ENCODE assay signal across 24 cellular contexts in the genomic region with DNA sequence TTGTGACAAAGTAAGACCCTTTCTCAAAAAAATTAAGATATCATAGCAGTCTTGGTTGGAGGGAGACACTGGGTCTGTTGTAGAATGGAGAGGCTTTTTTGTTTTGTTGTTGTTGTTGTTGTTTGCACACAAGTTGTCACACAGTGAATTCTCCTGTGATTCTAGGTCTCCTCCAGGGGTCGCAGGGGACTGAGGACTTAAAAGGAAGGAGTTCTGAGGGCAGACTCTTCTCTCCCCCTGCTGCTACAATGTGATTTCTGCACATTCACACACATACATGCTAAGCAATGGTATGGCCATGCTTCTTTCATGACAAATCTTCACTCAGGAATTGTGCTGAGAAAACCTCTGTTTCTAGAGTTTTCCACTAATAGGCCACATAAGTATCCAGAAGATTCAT.
"Had no signal": no experiment of that assay in that cellular context is flagged by ENCODE, and none has a peak within 500 bp of the region (broad histone marks: within the 10 kb centered on the region; RNA-seq: fewer than 3 reads in every experiment).

No MANE protein-coding gene starts in this region.

- ATAC-seq: foreskin keratinocyte; gastroesophageal sphincter; heart right ventricle; left lobe of liver; naive thymus-derived CD4-positive, alpha-beta T cell; psoas muscle; right cardiac atrium; stimulated activated naive B cell treated with anti-CD40 and anti-IgM and Interleukin-4, amounts not matched to agents 10 μg/mL and 1 μg/mL and 100 μg/mL, for 72 hours had no signal

- DNase-seq: colonic mucosa; effector memory CD4-positive, alpha-beta T cell; foreskin keratinocyte; heart right ventricle; hippocampal formation; kidney; mesenchymal stem cell; midbrain; naive thymus-derived CD4-positive, alpha-beta T cell; occipital lobe; ovary; posterior cingulate gyrus; psoas muscle; right cardiac atrium; sigmoid colon; spleen; stimulated activated CD4-positive, alpha-beta T cell treated with anti-CD3 and anti-CD28 coated beads, Interleukin-4, amount 100 ng/mL, for 4 hours; stimulated activated naive B cell treated with anti-CD40 and anti-IgM and Interleukin-4, amounts not matched to agents 10 μg/mL and 1 μg/mL and 100 μg/mL, for 72 hours; upper lobe of left lung had no signal

- H3K9me3 ChIP-seq: colonic mucosa, thoracic aorta had no signal

- H3K27ac ChIP-seq: colonic mucosa, esophagus muscularis mucosa, foreskin keratinocyte, gastroesophageal sphincter, heart right ventricle, ovary, psoas muscle, sigmoid colon, spleen, thoracic aorta, tibial nerve, upper lobe of left lung had no signal

- H3K27me3 ChIP-seq: colonic mucosa, esophagus muscularis mucosa, foreskin keratinocyte, gastroesophageal sphincter, heart right ventricle, ovary, sigmoid colon, spleen, tibial nerve, upper lobe of left lung had no signal

- H3K4me1 ChIP-seq: colonic mucosa, esophagus muscularis mucosa, foreskin keratinocyte, gastroesophageal sphincter, heart right ventricle, psoas muscle, sigmoid colon, spleen, tibial nerve, upper lobe of left lung had no signal

- H3K36me3 ChIP-seq: colonic mucosa, esophagus muscularis mucosa, gastroesophageal sphincter, heart right ventricle, ovary, sigmoid colon, spleen, thoracic aorta, upper lobe of left lung had no signal

- H3K4me3 ChIP-seq: colonic mucosa, esophagus muscularis mucosa, gastroesophageal sphincter, heart right ventricle, ovary, psoas muscle, sigmoid colon, spleen, thoracic aorta, tibial nerve, upper lobe of left lung had no signal
